23 cellular contexts compared by ENCODE assay signal in genomic region chr5:150573216-150573615, GRCh38.
"Had no signal": no experiment of that assay in that cellular context is flagged by ENCODE, and none has a peak within 500 bp of the region (broad histone marks: within the 10 kb centered on the region; RNA-seq: fewer than 3 reads in every experiment).

No MANE protein-coding gene starts in this region.

- H3K9me3 Mint-ChIP-seq: activated B cell treated with CpG ODN at 0.5 μM for 24 hours; activated CD8-positive, alpha-beta T cell treated with anti-CD3 and anti-CD28 coated beads for 36 hours; activated naive CD4-positive, alpha-beta T cell treated with anti-CD3 and anti-CD28 coated beads, Interleukin-2, amount 50 U/mL, for 24 hours; activated T-helper 1 cell treated with anti-CD3 and anti-CD28 coated beads, Interleukin-12 subunit alpha, Interleukin-12 subunit beta, Interleukin-2, Interleukin-4 antibody, amounts not matched to agents 30 ng/mL and 10 ng/mL and 1 ng/mL, durations not matched to agents 14 hours and 24 hours and 36 hours; T-cell had no signal

- H3K27me3 Mint-ChIP-seq: activated B cell treated with CpG ODN at 0.5 μM for 24 hours; activated CD8-positive, alpha-beta T cell treated with anti-CD3 and anti-CD28 coated beads for 36 hours; activated naive CD4-positive, alpha-beta T cell treated with anti-CD3 and anti-CD28 coated beads, Interleukin-2, amount 50 U/mL, for 24 hours; T-cell had no signal

- H3K4me3 Mint-ChIP-seq: activated B cell treated with CpG ODN at 0.5 μM for 24 hours; activated CD8-positive, alpha-beta T cell treated with anti-CD3 and anti-CD28 coated beads for 36 hours; activated naive CD4-positive, alpha-beta T cell treated with anti-CD3 and anti-CD28 coated beads, Interleukin-2, amount 50 U/mL, for 24 hours; activated T-helper 1 cell treated with anti-CD3 and anti-CD28 coated beads, Interleukin-12 subunit alpha, Interleukin-12 subunit beta, Interleukin-2, Interleukin-4 antibody, amounts not matched to agents 30 ng/mL and 10 ng/mL and 1 ng/mL, durations not matched to agents 14 hours and 24 hours and 36 hours; T-cell had no signal

- H3K4me3 ChIP-seq: K562, SK-N-MC had no signal

- DNase-seq: activated B cell treated with CpG ODN at 0.5 μM for 24 hours; activated CD4-positive, alpha-beta T cell treated with anti-CD3 and anti-CD28 coated beads for 1 hour; activated CD8-positive, alpha-beta memory T cell treated with anti-CD3 and anti-CD28 coated beads, Interleukin-2, amount 50 U/mL, for 4 hours; activated CD8-positive, alpha-beta T cell treated with anti-CD3 and anti-CD28 coated beads for 36 hours; activated effector memory CD4-positive, alpha-beta T cell treated with Interleukin-2 at 50 U/mL for 16 hours; activated naive CD4-positive, alpha-beta T cell; amniotic stem cell; Karpas-422; MM.1S; NCI-H1105; NCI-H1436 treated with DMSO at 0.1 percent for 48 hours; NCI-H187; NCI-H2081; NCI-H510A treated with DMSO at 0.1 percent for 48 hours; NCI-H69; PC-3; T-cell; T-helper 2 cell; T1000 had no signal

- H3K4me1 Mint-ChIP-seq: activated B cell treated with CpG ODN at 0.5 μM for 24 hours; activated naive CD4-positive, alpha-beta T cell treated with anti-CD3 and anti-CD28 coated beads, Interleukin-2, amount 50 U/mL, for 24 hours; T-cell had no signal

- ATAC-seq: activated CD8-positive, alpha-beta T cell treated with anti-CD3 and anti-CD28 coated beads for 36 hours; PC-3; T-cell had no signal

- H3K36me3 Mint-ChIP-seq: activated naive CD4-positive, alpha-beta T cell treated with anti-CD3 and anti-CD28 coated beads, Interleukin-2, amount 50 U/mL, for 24 hours; T-cell had no signal

- H3K27ac Mint-ChIP-seq: activated B cell treated with CpG ODN at 0.5 μM for 24 hours; activated CD8-positive, alpha-beta T cell treated with anti-CD3 and anti-CD28 coated beads for 36 hours; activated naive CD4-positive, alpha-beta T cell treated with anti-CD3 and anti-CD28 coated beads, Interleukin-2, amount 50 U/mL, for 24 hours; activated T-helper 1 cell treated with anti-CD3 and anti-CD28 coated beads, Interleukin-12 subunit alpha, Interleukin-12 subunit beta, Interleukin-2, Interleukin-4 antibody, amounts not matched to agents 30 ng/mL and 10 ng/mL and 1 ng/mL, durations not matched to agents 14 hours and 24 hours and 36 hours; T-cell had no signal
